Comparison of ENCODE assay signal across 8 cellular contexts in genomic region chr17:19142419-19142818, GRCh38. TPM values are rescaled to one million over a fixed set of nuclear protein-coding genes. Genes with fewer than 3 reads are reported as not detected.
A peak's percentile ranks its signal among the peaks of the same experiment; 100 is the strongest.
DNase-seq lines count a peak whose midpoint lies in the region; ATAC-seq, FAIRE-seq and TF ChIP-seq lines count a peak whose summit lies in the region.
"Not testable (repeated sequence)": the region's sequence is repeated elsewhere in the genome, so short reads cannot be mapped to it uniquely, and the experiment has no call there.
"Had no signal": no experiment of that assay in that cellular context is flagged by ENCODE, and none has a peak within 500 bp of the region (broad histone marks: within the 10 kb centered on the region; RNA-seq: fewer than 3 reads in every experiment).

No MANE protein-coding gene starts in this region.

- H3K36me3 ChIP-seq in WERI-Rb-1; endodermal cell (ENCODE audit: control insufficient read depth, insufficient read depth, low read length); pancreas: not testable (repeated sequence)

- DNase-seq in WERI-Rb-1 (peak; percentile 74), left colon (peak; percentile 36 to 64), pancreas (peak; percentile 19 to 67 (median 44))
- peak; percentile 58 for DNase-seq in activated naive CD4-positive, alpha-beta T cell treated with anti-CD3 and anti-CD28 coated beads for 36 hours
- DNase-seq in endodermal cell = not testable (repeated sequence)
- peak; percentile 0 for DNase-seq in stimulated activated CD8-positive, alpha-beta memory T cell treated with anti-CD3 and anti-CD28 coated beads, Interleukin-12 subunit alpha, Interleukin-12 subunit beta, amount 100 ng/mL, for 1 hour (ENCODE audit: low read depth)

- ATAC-seq in left colon (peak; percentile 67), pancreas (peak; percentile 79 to 87 (median 84))

- not testable (repeated sequence) for H3K9me3 ChIP-seq in WERI-Rb-1 (ENCODE audit: severe bottlenecking); endodermal cell (ENCODE audit: control insufficient read depth, low read length); pancreas

- H3K4me1 Mint-ChIP-seq in activated naive CD4-positive, alpha-beta T cell treated with anti-CD3 and anti-CD28 coated beads for 36 hours (ENCODE audit: low read depth); endodermal cell: not testable (repeated sequence)

- 0 out of 2 replicates have a peak, but pooled peaks have one; percentile 2 for TF ChIP-seq CTCF in GM12875 (IDR thresholded peaks at IDR 0.05; ENCODE audit: borderline replicate concordance, insufficient read depth, low read depth, low read length)
- peak; percentile 44 for TF ChIP-seq CTCF in WERI-Rb-1 (IDR thresholded peaks at IDR 0.05; ENCODE audit: low read depth, low read length)
- peak; percentile 51 for TF ChIP-seq CTCF in endodermal cell (conservative IDR thresholded peaks at IDR 0.05)
- TF ChIP-seq CTCF in pancreas (IDR thresholded peaks at IDR 0.05) = peak in 1 of 4 donors; percentile 16

- no CpG with 5 or more reads among the region's 4 CpGs for WGBS in endodermal cell (ENCODE audit: insufficient coverage in 1 of 2, insufficient read length in 1 of 2), 2 experiments
- no CpG with 5 or more reads among the region's 4 CpGs for WGBS in pancreas, 2 donors

- not testable (repeated sequence) for H3K27me3 Mint-ChIP-seq in activated naive CD4-positive, alpha-beta T cell treated with anti-CD3 and anti-CD28 coated beads for 36 hours (ENCODE audit: low read depth); endodermal cell (ENCODE audit: insufficient read depth)

- H3K4me1 ChIP-seq in endodermal cell (ENCODE audit: control insufficient read depth, insufficient read depth, low read length); pancreas: not testable (repeated sequence)

- H3K4me3 ChIP-seq in GM12875 (ENCODE audit: low read depth, low read length); WERI-Rb-1 (ENCODE audit: low read depth, low read length); endodermal cell (ENCODE audit: low read length); pancreas: not testable (repeated sequence)

- intact Hi-C loops in activated naive CD4-positive, alpha-beta T cell treated with anti-CD3 and anti-CD28 coated beads for 36 hours (cut with micrococcal nuclease); left colon (cut with DNase I, micrococcal nuclease); pancreas (cut with DNase I): not testable (repeated sequence)

- not testable (repeated sequence) for H3K9ac ChIP-seq in endodermal cell (ENCODE audit: extremely low read depth, low read length, poor library complexity, severe bottlenecking)

- H3K27ac ChIP-seq in WERI-Rb-1; endodermal cell (ENCODE audit: low read depth, low read length); pancreas: not testable (repeated sequence)

- not testable (repeated sequence) for H3K27ac Mint-ChIP-seq in activated naive CD4-positive, alpha-beta T cell treated with anti-CD3 and anti-CD28 coated beads for 36 hours; endodermal cell

- not testable (repeated sequence) for H3K4me3 Mint-ChIP-seq in activated naive CD4-positive, alpha-beta T cell treated with anti-CD3 and anti-CD28 coated beads for 36 hours; endodermal cell

- not testable (repeated sequence) for H3K27me3 ChIP-seq in WERI-Rb-1 (ENCODE audit: insufficient read depth, low read depth, severe bottlenecking); endodermal cell (ENCODE audit: control insufficient read depth, insufficient read depth, low read length, poor library complexity, severe bottlenecking); pancreas

- FAIRE-seq in pancreas (lab: Jason Lieb, UNC) = not testable (repeated sequence)

- CTCF ChIA-PET in activated naive CD4-positive, alpha-beta T cell treated with anti-CD3 and anti-CD28 coated beads for 36 hours (lab: Charles Lee) = not testable (repeated sequence)

- H3K9me3 Mint-ChIP-seq in activated naive CD4-positive, alpha-beta T cell treated with anti-CD3 and anti-CD28 coated beads for 36 hours; endodermal cell: not testable (repeated sequence)

- not testable (repeated sequence) for H3K36me3 Mint-ChIP-seq in activated naive CD4-positive, alpha-beta T cell treated with anti-CD3 and anti-CD28 coated beads for 36 hours (ENCODE audit: low read depth); endodermal cell (ENCODE audit: low read depth)

RNA-seq across cellular contexts. Expression of gene GRAPL, which starts 15.0 kb away (rescaled TPM):
- 1 to 10 TPM; 3.0 to 3.4 TPM for total RNA-seq in activated naive CD4-positive, alpha-beta T cell treated with anti-CD3 and anti-CD28 coated beads for 36 hours
- under 1 TPM in 1 of 2 donors, not detected in 1; 0.53 TPM for total RNA-seq in endodermal cell
- polyA plus RNA-seq in endodermal cell (2013, experiment 1 of 2) = not detected
- 0.54 TPM for polyA plus RNA-seq in endodermal cell (2013, experiment 2 of 2)
- 1 to 10 TPM; 1.4 to 1.8 TPM for total RNA-seq in left colon
- under 1 TPM in 4 of 6 donors, not detected in 2; 0.19 to 1.00 (median 0.54) TPM for total RNA-seq in pancreas
- polyA plus RNA-seq in pancreas = 1 to 10 TPM in 1 of 2 donors, under 1 TPM in 1; 0.87 to 2.5 TPM
- polyA plus RNA-seq: keratinocyte had no signal
